Comparison of ENCODE assay signal across 8 cellular contexts in the genomic region with DNA sequence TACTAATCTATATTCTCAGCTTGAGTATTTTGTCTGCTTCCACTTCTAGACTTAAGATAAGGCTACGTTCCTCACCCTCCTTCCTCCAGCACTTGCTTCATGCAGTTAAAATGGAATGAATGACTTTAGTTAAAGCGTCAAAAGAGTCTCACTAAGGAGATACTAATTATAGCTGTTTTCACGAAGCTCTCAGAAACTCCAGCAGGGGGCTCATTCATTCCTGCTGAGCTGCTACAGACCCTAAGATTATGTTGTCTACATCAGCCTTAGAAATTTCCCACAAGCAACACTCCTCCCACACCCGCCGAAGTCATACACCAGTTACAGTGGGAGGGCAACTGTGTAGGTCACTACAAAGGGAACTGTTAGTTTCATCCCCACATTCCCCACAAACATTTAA. TPM values are rescaled to one million over a fixed set of nuclear protein-coding genes. Genes with fewer than 3 reads are reported as not detected.
DNase-seq lines count a peak whose midpoint lies in the region; ATAC-seq lines count a peak whose summit lies in the region.
"Had no signal": no experiment of that assay in that cellular context is flagged by ENCODE, and none has a peak within 500 bp of the region (broad histone marks: within the 10 kb centered on the region; RNA-seq: fewer than 3 reads in every experiment).

No MANE protein-coding gene starts in this region.

- H3K23ac ChIP-seq in mesendoderm (ENCODE audit: low read length), result no peak overlapping the region

- no peaks in the 10 kb centered on the region for H3K79me1 ChIP-seq in mesendoderm (ENCODE audit: low read length)

- CTCF ChIA-PET in CD4-positive, alpha-beta memory T cell (lab: Charles Lee; ENCODE audit: partially characterized antibody), result interaction anchor here (0.6 kb wide), 1 partner anchor 25 kb away, joined by 3 read pairs; no protein-coding TSS in a partner anchor

- peaks cover 6% of the 10 kb centered on the region for H3K4me1 ChIP-seq in mesendoderm (ENCODE audit: control insufficient read depth, low read depth, low read length)
- no peaks in the 10 kb centered on the region for H3K4me1 ChIP-seq in CD4-positive, alpha-beta memory T cell (ENCODE audit: insufficient read depth, low read length)

- H3K9me3 Mint-ChIP-seq in CD4-positive, alpha-beta memory T cell, result peaks cover 0 to 11% (median 6%) of the 10 kb centered on the region in 8 donors

- no peak for ATAC-seq in HG02759 (IDR thresholded peaks at IDR 0.05; ENCODE audit: unreplicated experiment)

- peak; percentile 56 for DNase-seq in EH (ENCODE audit: low read depth)
- DNase-seq in LHCN-M2 (ENCODE audit: low read depth), result peak; percentile 48
- peak; percentile 89 for DNase-seq in amniotic epithelial cell (ENCODE audit: low read depth)
- DNase-seq in mesendoderm, result peak; percentile 95
- DNase-seq in NCI-H526 (lab: John Stamatoyannopoulos, UW), result no peak
- no peak for DNase-seq in CD4-positive, alpha-beta memory T cell
- DNase-seq: GOT3 had no signal

- H3K18ac ChIP-seq in mesendoderm (ENCODE audit: low read length), result no peak overlapping the region

- no peak overlapping the region for H2AK5ac ChIP-seq in mesendoderm (ENCODE audit: low read length)

- no peaks in the 10 kb centered on the region for H3K4me1 Mint-ChIP-seq in CD4-positive, alpha-beta memory T cell

- H3K36me3 Mint-ChIP-seq in CD4-positive, alpha-beta memory T cell, result no peaks in the 10 kb centered on the region

- H2BK15ac ChIP-seq in mesendoderm (replicated peaks; ENCODE audit: low read depth), result peak overlapping the region; percentile 39

- H3K27ac ChIP-seq in mesendoderm (ENCODE audit: low read depth, low read length), result no peak overlapping the region
- no peak overlapping the region for H3K27ac ChIP-seq in CD4-positive, alpha-beta memory T cell (ENCODE audit: low read depth, low read length)

- POLR2A ChIA-PET in CD4-positive, alpha-beta memory T cell (lab: Charles Lee; ENCODE audit: partially characterized antibody), result no interaction called here

- intact Hi-C loops in CD4-positive, alpha-beta memory T cell (cut with micrococcal nuclease), result no loop called here

- no peaks in the 10 kb centered on the region for H3K27me3 ChIP-seq in mesendoderm (ENCODE audit: insufficient read depth, low read length, poor library complexity)
- H3K27me3 ChIP-seq in CD4-positive, alpha-beta memory T cell (ENCODE audit: insufficient read depth, low read length), result no peaks in the 10 kb centered on the region

- H3K4me3 ChIP-seq in mesendoderm (ENCODE audit: low read length), result no peak overlapping the region
- H3K4me3 ChIP-seq in CD4-positive, alpha-beta memory T cell (ENCODE audit: low read length in 2 of 2), result no peak overlapping the region

- H4K8ac ChIP-seq in mesendoderm (ENCODE audit: low read depth, low read length), result no peak overlapping the region

- no peak overlapping the region for H3K27ac Mint-ChIP-seq in CD4-positive, alpha-beta memory T cell

- no peak overlapping the region for H3K9ac ChIP-seq in mesendoderm (ENCODE audit: low read length)

- H2BK120ac ChIP-seq in mesendoderm (ENCODE audit: low read depth, low read length), result no peak overlapping the region

- no peak overlapping the region for H3K4me2 ChIP-seq in mesendoderm (ENCODE audit: low read length)

- no CpG with 5 or more reads among the region's 5 CpGs for WGBS in mesendoderm (ENCODE audit: extremely low coverage, insufficient coverage, low lambda C conversion rate)

- peaks cover 6 to 21% of the 10 kb centered on the region in 2 donors for H3K27me3 Mint-ChIP-seq in CD4-positive, alpha-beta memory T cell

- no peak overlapping the region for H3K56ac ChIP-seq in mesendoderm (ENCODE audit: low read length)

- no peak overlapping the region for H2BK5ac ChIP-seq in mesendoderm (ENCODE audit: low read length)

- H3K36me3 ChIP-seq in mesendoderm (ENCODE audit: control insufficient read depth, insufficient read depth, low read length), result peaks cover 2% of the 10 kb centered on the region
- no peaks in the 10 kb centered on the region for H3K36me3 ChIP-seq in CD4-positive, alpha-beta memory T cell (ENCODE audit: insufficient read depth, low read length)

- no peaks in the 10 kb centered on the region for H3K9me3 ChIP-seq in CD4-positive, alpha-beta memory T cell (ENCODE audit: control insufficient read depth in 1 of 2, low read length in 2 of 2)

- no peak overlapping the region for H3K4ac ChIP-seq in mesendoderm (ENCODE audit: low read depth, low read length)

- no peaks in the 10 kb centered on the region for H3K79me2 ChIP-seq in mesendoderm (ENCODE audit: control insufficient read depth, insufficient read depth, low read length)

- H3K4me3 Mint-ChIP-seq in CD4-positive, alpha-beta memory T cell, result no peak overlapping the region

- H4K5ac ChIP-seq in mesendoderm (ENCODE audit: low read length), result no peak overlapping the region

RNA-seq across cellular contexts. Expression of a gene that starts 57.0 kb away (rescaled TPM):
- 76.8 and 77.4 TPM in 2 replicates for total RNA-seq in LHCN-M2 (2014; rRNA removed)
- 61.9 TPM for polyA plus RNA-seq in LHCN-M2 (2012)
- 13.8 TPM for polyA plus RNA-seq in mesendoderm (2013, experiment 1 of 2)
- polyA plus RNA-seq in mesendoderm (2013, experiment 2 of 2), result 14.1 TPM
- total RNA-seq in CD4-positive, alpha-beta memory T cell, result 1 to 10 TPM; 1.6 to 1.9 TPM
- polyA plus RNA-seq in CD4-positive, alpha-beta memory T cell, result not detected

Comparison
In these comparisons a context has a peak if more than half of its experiments do, and no peak if none do; other contexts are left out.
1. DNase-seq: peak in EH (single experiment), LHCN-M2 (single experiment), amniotic epithelial cell (single experiment) and mesendoderm (single experiment); none in NCI-H526 (0 of 2) and CD4-positive, alpha-beta memory T cell (0 of 5).
2. RNA of a gene that starts 57.0 kb away (total RNA-seq): 76.8 to 77.4 TPM in LHCN-M2; 1.6 to 1.9 TPM in CD4-positive, alpha-beta memory T cell; every median in the first group is over 10 times any median in the second.